ENCODE assay signal across 2 cellular contexts in the genomic region with DNA sequence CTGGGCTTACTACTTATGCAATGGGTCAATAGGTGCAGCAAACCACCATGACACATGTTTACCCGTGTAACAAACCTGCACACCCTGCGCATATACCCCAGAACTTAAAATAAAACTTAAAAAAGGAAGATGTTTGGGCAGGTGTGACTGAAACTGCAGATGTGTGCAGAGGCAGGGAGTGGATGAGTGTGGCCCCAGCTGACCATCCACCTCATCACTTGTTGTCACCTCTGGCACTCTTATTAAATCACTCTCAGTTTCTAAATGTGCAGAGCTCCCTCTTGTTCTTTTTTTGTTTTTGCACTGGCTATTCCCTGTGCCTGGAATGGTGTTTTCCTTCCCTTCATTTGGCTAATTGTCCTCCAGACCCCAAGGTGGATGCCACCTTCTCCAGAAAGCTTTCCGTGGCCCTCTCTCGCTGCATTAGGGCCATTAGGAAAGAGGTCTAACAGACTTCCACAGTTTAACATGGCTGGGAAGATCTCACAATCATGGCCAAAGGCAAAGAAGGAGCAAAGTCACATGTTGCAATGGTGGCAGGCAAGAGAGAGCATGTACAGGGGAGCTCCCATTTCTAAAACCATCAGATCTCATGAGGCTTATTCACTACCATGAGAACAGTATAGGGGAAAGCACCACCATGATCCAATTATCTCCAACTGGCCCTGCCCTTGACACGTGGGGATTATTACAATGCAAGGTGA.
TF ChIP-seq lines count a peak whose summit lies in the region.

No MANE protein-coding gene starts in this region.

TF ChIP-seq in HepG2, 621 proteins besides CTCF, POLR2A, EP300 and RAD21:
- no peak for TF ChIP-seq GMEB2 (CRISPR knock-in tag; IDR thresholded peaks at IDR 0.05; ENCODE audit: low read depth)
- no peak for TF ChIP-seq ZNF160 (CRISPR knock-in tag; IDR thresholded peaks at IDR 0.05)
- TF ChIP-seq FOXK1 (CRISPR knock-in tag; IDR thresholded peaks at IDR 0.05; ENCODE audit: borderline replicate concordance, low read depth) = no peak
- TF ChIP-seq RAD51 (IDR thresholded peaks at IDR 0.05; ENCODE audit: borderline replicate concordance) = no peak
- TF ChIP-seq, protein P1, sequence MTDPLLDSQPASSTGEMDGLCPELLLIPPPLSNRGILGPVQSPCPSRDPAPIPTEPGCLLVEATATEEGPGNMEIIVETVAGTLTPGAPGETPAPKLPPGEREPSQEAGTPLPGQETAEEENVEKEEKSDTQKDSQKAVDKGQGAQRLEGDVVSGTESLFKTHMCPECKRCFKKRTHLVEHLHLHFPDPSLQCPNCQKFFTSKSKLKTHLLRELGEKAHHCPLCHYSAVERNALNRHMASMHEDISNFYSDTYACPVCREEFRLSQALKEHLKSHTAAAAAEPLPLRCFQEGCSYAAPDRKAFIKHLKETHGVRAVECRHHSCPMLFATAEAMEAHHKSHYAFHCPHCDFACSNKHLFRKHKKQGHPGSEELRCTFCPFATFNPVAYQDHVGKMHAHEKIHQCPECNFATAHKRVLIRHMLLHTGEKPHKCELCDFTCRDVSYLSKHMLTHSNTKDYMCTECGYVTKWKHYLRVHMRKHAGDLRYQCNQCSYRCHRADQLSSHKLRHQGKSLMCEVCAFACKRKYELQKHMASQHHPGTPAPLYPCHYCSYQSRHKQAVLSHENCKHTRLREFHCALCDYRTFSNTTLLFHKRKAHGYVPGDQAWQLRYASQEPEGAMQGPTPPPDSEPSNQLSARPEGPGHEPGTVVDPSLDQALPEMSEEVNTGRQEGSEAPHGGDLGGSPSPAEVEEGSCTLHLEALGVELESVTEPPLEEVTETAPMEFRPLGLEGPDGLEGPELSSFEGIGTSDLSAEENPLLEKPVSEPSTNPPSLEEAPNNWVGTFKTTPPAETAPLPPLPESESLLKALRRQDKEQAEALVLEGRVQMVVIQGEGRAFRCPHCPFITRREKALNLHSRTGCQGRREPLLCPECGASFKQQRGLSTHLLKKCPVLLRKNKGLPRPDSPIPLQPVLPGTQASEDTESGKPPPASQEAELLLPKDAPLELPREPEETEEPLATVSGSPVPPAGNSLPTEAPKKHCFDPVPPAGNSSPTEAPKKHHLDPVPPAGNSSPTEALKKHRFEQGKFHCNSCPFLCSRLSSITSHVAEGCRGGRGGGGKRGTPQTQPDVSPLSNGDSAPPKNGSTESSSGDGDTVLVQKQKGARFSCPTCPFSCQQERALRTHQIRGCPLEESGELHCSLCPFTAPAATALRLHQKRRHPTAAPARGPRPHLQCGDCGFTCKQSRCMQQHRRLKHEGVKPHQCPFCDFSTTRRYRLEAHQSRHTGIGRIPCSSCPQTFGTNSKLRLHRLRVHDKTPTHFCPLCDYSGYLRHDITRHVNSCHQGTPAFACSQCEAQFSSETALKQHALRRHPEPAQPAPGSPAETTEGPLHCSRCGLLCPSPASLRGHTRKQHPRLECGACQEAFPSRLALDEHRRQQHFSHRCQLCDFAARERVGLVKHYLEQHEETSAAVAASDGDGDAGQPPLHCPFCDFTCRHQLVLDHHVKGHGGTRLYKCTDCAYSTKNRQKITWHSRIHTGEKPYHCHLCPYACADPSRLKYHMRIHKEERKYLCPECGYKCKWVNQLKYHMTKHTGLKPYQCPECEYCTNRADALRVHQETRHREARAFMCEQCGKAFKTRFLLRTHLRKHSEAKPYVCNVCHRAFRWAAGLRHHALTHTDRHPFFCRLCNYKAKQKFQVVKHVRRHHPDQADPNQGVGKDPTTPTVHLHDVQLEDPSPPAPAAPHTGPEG (CRISPR knock-in tag; IDR thresholded peaks at IDR 0.05) = no peak
- TF ChIP-seq, protein P2, sequence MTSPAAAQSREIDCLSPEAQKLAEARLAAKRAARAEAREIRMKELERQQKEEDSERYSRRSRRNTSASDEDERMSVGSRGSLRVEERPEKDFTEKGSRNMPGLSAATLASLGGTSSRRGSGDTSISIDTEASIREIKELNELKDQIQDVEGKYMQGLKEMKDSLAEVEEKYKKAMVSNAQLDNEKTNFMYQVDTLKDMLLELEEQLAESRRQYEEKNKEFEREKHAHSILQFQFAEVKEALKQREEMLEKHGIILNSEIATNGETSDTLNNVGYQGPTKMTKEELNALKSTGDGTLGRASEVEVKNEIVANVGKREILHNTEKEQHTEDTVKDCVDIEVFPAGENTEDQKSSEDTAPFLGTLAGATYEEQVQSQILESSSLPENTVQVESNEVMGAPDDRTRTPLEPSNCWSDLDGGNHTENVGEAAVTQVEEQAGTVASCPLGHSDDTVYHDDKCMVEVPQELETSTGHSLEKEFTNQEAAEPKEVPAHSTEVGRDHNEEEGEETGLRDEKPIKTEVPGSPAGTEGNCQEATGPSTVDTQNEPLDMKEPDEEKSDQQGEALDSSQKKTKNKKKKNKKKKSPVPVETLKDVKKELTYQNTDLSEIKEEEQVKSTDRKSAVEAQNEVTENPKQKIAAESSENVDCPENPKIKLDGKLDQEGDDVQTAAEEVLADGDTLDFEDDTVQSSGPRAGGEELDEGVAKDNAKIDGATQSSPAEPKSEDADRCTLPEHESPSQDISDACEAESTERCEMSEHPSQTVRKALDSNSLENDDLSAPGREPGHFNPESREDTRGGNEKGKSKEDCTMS (CRISPR knock-in tag; conservative IDR thresholded peaks at IDR 0.05) = no peak
- no peak for TF ChIP-seq PPARG (CRISPR knock-in tag; conservative IDR thresholded peaks at IDR 0.05)
- no peak for TF ChIP-seq PHF21A (CRISPR knock-in tag; IDR thresholded peaks at IDR 0.05)
- TF ChIP-seq, protein P3, sequence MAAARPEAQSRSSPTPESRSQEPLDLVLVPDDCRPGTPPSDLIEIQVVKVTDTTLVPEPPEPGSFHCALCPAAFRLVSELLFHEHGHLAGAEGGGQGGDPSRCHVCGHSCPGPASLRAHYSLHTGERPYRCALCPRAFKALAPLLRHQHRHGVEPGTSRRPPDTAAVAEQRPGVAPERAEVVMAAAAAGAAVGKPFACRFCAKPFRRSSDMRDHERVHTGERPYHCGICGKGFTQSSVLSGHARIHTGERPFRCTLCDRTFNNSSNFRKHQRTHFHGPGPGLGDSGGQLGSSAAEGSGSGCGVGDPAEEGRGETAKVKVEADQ (CRISPR knock-in tag; IDR thresholded peaks at IDR 0.05; ENCODE audit: borderline replicate concordance) = no peak
- no peak for TF ChIP-seq ZFYVE20 (CRISPR knock-in tag; IDR thresholded peaks at IDR 0.05; ENCODE audit: borderline replicate concordance, low read depth)

TF ChIP-seq in GM12878, 131 proteins besides CTCF, POLR2A, EP300 and RAD21 (continues in another document):
- no peak for TF ChIP-seq EGR1 (IDR thresholded peaks at IDR 0.05; ENCODE audit: borderline replicate concordance in 1 of 2, low read depth in 2 of 2, low read length in 2 of 2)
- 0 out of 2 replicates have a peak, but pooled peaks have one; percentile 37 for TF ChIP-seq EED (IDR thresholded peaks at IDR 0.05; ENCODE audit: low read depth)
- TF ChIP-seq MTA2 (IDR thresholded peaks at IDR 0.05; ENCODE audit: low read depth) = no peak
- no peak for TF ChIP-seq STAT1 (conservative IDR thresholded peaks at IDR 0.05)
- TF ChIP-seq SREBF2 (IDR thresholded peaks at IDR 0.05; ENCODE audit: low read length) = no peak
- TF ChIP-seq NR2C2 (IDR thresholded peaks at IDR 0.05; ENCODE audit: borderline replicate concordance, control insufficient read depth, insufficient read length, low read depth) = no peak
- no peak for TF ChIP-seq SUPT20H (IDR thresholded peaks at IDR 0.05; ENCODE audit: borderline replicate concordance, control insufficient read depth, low read depth, low read length)
- no peak for TF ChIP-seq PBX3 (IDR thresholded peaks at IDR 0.05; ENCODE audit: insufficient replicate concordance, low read depth, low read length)
- TF ChIP-seq RAD51 (IDR thresholded peaks at IDR 0.05) = peak; percentile 87
- no peak for TF ChIP-seq BMI1 (IDR thresholded peaks at IDR 0.05; ENCODE audit: borderline replicate concordance)
- TF ChIP-seq BCL11A (IDR thresholded peaks at IDR 0.05; ENCODE audit: low read depth, low read length) = no peak
- peak; percentile 43 to 59; a peak in 3 of 4 replicates for TF ChIP-seq IKZF2 (IDR thresholded peaks at IDR 0.05)
- TF ChIP-seq MEF2B (IDR thresholded peaks at IDR 0.05; ENCODE audit: partially characterized antibody, poor library complexity, severe bottlenecking) = peak; percentile 63
- no peak for TF ChIP-seq BCLAF1 (IDR thresholded peaks at IDR 0.05)
- no peak for TF ChIP-seq JUND (IDR thresholded peaks at IDR 0.05; ENCODE audit: low read depth, low read length)
- TF ChIP-seq SMC3 (IDR thresholded peaks at IDR 0.05; ENCODE audit: borderline replicate concordance, low read length) = no peak
- TF ChIP-seq, protein P4, sequence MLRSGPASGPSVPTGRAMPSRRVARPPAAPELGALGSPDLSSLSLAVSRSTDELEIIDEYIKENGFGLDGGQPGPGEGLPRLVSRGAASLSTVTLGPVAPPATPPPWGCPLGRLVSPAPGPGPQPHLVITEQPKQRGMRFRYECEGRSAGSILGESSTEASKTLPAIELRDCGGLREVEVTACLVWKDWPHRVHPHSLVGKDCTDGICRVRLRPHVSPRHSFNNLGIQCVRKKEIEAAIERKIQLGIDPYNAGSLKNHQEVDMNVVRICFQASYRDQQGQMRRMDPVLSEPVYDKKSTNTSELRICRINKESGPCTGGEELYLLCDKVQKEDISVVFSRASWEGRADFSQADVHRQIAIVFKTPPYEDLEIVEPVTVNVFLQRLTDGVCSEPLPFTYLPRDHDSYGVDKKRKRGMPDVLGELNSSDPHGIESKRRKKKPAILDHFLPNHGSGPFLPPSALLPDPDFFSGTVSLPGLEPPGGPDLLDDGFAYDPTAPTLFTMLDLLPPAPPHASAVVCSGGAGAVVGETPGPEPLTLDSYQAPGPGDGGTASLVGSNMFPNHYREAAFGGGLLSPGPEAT (IDR thresholded peaks at IDR 0.05; ENCODE audit: low read depth) = peak; percentile 64
- no peak for TF ChIP-seq ZNF592 (IDR thresholded peaks at IDR 0.05)
- TF ChIP-seq, protein P5, sequence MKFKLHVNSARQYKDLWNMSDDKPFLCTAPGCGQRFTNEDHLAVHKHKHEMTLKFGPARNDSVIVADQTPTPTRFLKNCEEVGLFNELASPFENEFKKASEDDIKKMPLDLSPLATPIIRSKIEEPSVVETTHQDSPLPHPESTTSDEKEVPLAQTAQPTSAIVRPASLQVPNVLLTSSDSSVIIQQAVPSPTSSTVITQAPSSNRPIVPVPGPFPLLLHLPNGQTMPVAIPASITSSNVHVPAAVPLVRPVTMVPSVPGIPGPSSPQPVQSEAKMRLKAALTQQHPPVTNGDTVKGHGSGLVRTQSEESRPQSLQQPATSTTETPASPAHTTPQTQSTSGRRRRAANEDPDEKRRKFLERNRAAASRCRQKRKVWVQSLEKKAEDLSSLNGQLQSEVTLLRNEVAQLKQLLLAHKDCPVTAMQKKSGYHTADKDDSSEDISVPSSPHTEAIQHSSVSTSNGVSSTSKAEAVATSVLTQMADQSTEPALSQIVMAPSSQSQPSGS (IDR thresholded peaks at IDR 0.05; ENCODE audit: low read length) = no peak
